Comparison of ENCODE assay signal across 9 cellular contexts in genomic region chr15:40103864-40104271, GRCh38. TPM values are rescaled to one million over a fixed set of nuclear protein-coding genes. Genes with fewer than 3 reads are reported as not detected.
DNase-seq lines count a peak whose midpoint lies in the region; ATAC-seq and TF ChIP-seq lines count a peak whose summit lies in the region.
"Had no signal": no experiment of that assay in that cellular context is flagged by ENCODE, and none has a peak within 500 bp of the region (broad histone marks: within the 10 kb centered on the region; RNA-seq: fewer than 3 reads in every experiment).

No MANE protein-coding gene starts in this region.

- TF ChIP-seq CTCF in neural progenitor cell (IDR thresholded peaks at IDR 0.05): no peak

- no peak overlapping the region for H3K4me3 Mint-ChIP-seq in neural progenitor cell

- peaks cover 16% of the 10 kb centered on the region for H3K27me3 Mint-ChIP-seq in neural progenitor cell (ENCODE audit: insufficient read depth, low read depth)
- H3K27me3 Mint-ChIP-seq: activated CD4-positive, alpha-beta T cell treated with anti-CD3 and anti-CD28 coated beads for 36 hours had no signal

- peak overlapping the region; percentile 70 for H3K4me2 ChIP-seq in neural progenitor cell

- peak overlapping the region; percentile 57 for H3K27ac Mint-ChIP-seq in neural progenitor cell

- DNase-seq in AG08395 (ENCODE audit: low spot score) (peak; percentile 31), NCI-H1092 treated with DMSO at 0.1 percent for 48 hours (lab: John Stamatoyannopoulos, UW) (peak; percentile 73), cerebellum (ENCODE audit: low spot score) (peak; percentile 40), neural progenitor cell (ENCODE audit: low spot score) (no peak), HUDEP-2 (lab: John Stamatoyannopoulos, UW; ENCODE audit: unreplicated experiment in 76 of 76) (no peak), islet precursor cell (no peak)
- DNase-seq: activated CD4-positive, alpha-beta T cell treated with anti-CD3 and anti-CD28 coated beads for 36 hours had no signal

- peaks cover 56% of the 10 kb centered on the region for H3K4me1 ChIP-seq in neural progenitor cell

- H3K9me3 ChIP-seq in neural progenitor cell (ENCODE audit: low read depth): no peaks in the 10 kb centered on the region

- no peaks in the 10 kb centered on the region for H3K36me3 ChIP-seq in neural progenitor cell

- H4K20me1 ChIP-seq in neural progenitor cell (ENCODE audit: low read depth): peaks cover 58% of the 10 kb centered on the region

- H2AFZ ChIP-seq in neural progenitor cell (replicated peaks): no peak overlapping the region

- ATAC-seq in GM18873 (IDR thresholded peaks at IDR 0.05; ENCODE audit: low FRiP score, unreplicated experiment) (no peak), GM21717 (IDR thresholded peaks at IDR 0.05; ENCODE audit: unreplicated experiment) (no peak)
- ATAC-seq: activated CD4-positive, alpha-beta T cell treated with anti-CD3 and anti-CD28 coated beads for 36 hours had no signal

- no peaks in the 10 kb centered on the region for H3K9me3 Mint-ChIP-seq in neural progenitor cell

- H3K79me2 ChIP-seq in neural progenitor cell (ENCODE audit: low read depth): no peaks in the 10 kb centered on the region

- H3K4me1 Mint-ChIP-seq in neural progenitor cell: peaks cover 76% of the 10 kb centered on the region

- peak overlapping the region; percentile 18 for H3K4me3 ChIP-seq in neural progenitor cell

- no peak overlapping the region for H3K9ac ChIP-seq in neural progenitor cell

- H3F3A ChIP-seq in neural progenitor cell (ENCODE audit: low read depth): peaks cover 36% of the 10 kb centered on the region

- H3K27ac ChIP-seq in neural progenitor cell: no peak overlapping the region

- H3K27me3 ChIP-seq in neural progenitor cell: peaks cover 36% of the 10 kb centered on the region

- peaks cover 36% of the 10 kb centered on the region for H3K36me3 Mint-ChIP-seq in neural progenitor cell

RNA-seq across cellular contexts. Expression of gene BMF, which starts 4.8 kb away (rescaled TPM):
- total RNA-seq in cerebellum (4.3 TPM), neural progenitor cell (ENCODE audit: low replicate concordance) (8.0 and 12.1 TPM in 2 replicates)

RNA-seq across cellular contexts. Expression of gene BUB1B, which starts 57.0 kb away (rescaled TPM):
- total RNA-seq in cerebellum: 23.2 TPM
- 129 and 167 TPM in 2 replicates for total RNA-seq in neural progenitor cell (ENCODE audit: low replicate concordance)

Comparison
In these comparisons a context has a peak if more than half of its experiments do, and no peak if none do; other contexts are left out.
1. DNase-seq: peak in AG08395 (single experiment), NCI-H1092 treated with DMSO at 0.1 percent for 48 hours (single experiment) and cerebellum (single experiment); none in neural progenitor cell (single experiment), HUDEP-2 (0 of 76) and islet precursor cell (single experiment).